ENCODE assay signal across 8 cellular contexts in genomic region chr7:96414931-96415292, GRCh38.
DNase-seq lines count a peak whose midpoint lies in the region; ATAC-seq lines count a peak whose summit lies in the region.

No MANE protein-coding gene starts in this region.

- peak; percentile 2 to 8 for DNase-seq in stimulated activated CD4-positive, alpha-beta T cell treated with anti-CD3 and anti-CD28 coated beads, Interleukin-12 subunit alpha, Interleukin-12 subunit beta, amount 100 ng/mL, for 24 hours (ENCODE audit: low read depth in 2 of 2)
- DNase-seq in stimulated activated CD4-positive, alpha-beta T cell treated with anti-CD3 and anti-CD28 coated beads, Interleukin-4, amount 100 ng/mL, for 4 hours, result no peak
- DNase-seq in NCI-H2227 (lab: John Stamatoyannopoulos, UW; ENCODE audit: unreplicated experiment) (peak; percentile 80), fibroblast of peridontal ligament (ENCODE audit: extremely low read depth) (peak; percentile 75), pons (ENCODE audit: low spot score) (peak; percentile 81)
- DNase-seq in activated CD4-positive, alpha-beta T cell treated with anti-CD3 and anti-CD28 coated beads, Interleukin-2, amount 10 ng/mL, durations not matched to agents 7 days and 5 days, result peak; percentile 69
- DNase-seq in effector CD8-positive, alpha-beta T cell (lab: John Stamatoyannopoulos, UW), result no peak

- POLR2A ChIA-PET in activated CD4-positive, alpha-beta T cell treated with anti-CD3 and anti-CD28 coated beads, Interleukin-2, amount 10 ng/mL, durations not matched to agents 7 days and 5 days (lab: Charles Lee), result no interaction called here

- peaks cover 16% of the 10 kb centered on the region for H3K27me3 Mint-ChIP-seq in activated CD4-positive, alpha-beta T cell treated with anti-CD3 and anti-CD28 coated beads, Interleukin-2, amount 10 ng/mL, durations not matched to agents 7 days and 5 days

- ATAC-seq in HG03025 (IDR thresholded peaks at IDR 0.05; ENCODE audit: low FRiP score, unreplicated experiment), result peak; percentile 66

- peaks cover 3% of the 10 kb centered on the region for H3K4me1 Mint-ChIP-seq in activated CD4-positive, alpha-beta T cell treated with anti-CD3 and anti-CD28 coated beads, Interleukin-2, amount 10 ng/mL, durations not matched to agents 7 days and 5 days

- CTCF ChIA-PET in activated CD4-positive, alpha-beta T cell treated with anti-CD3 and anti-CD28 coated beads, Interleukin-2, amount 10 ng/mL, durations not matched to agents 7 days and 5 days (lab: Charles Lee), result interaction anchor here (0.6 kb wide), 1 partner anchor 284 kb away, joined by 5 read pairs; no protein-coding TSS in a partner anchor

- no peaks in the 10 kb centered on the region for H3K9me3 Mint-ChIP-seq in activated CD4-positive, alpha-beta T cell treated with anti-CD3 and anti-CD28 coated beads, Interleukin-2, amount 10 ng/mL, durations not matched to agents 7 days and 5 days

- H3K36me3 Mint-ChIP-seq in activated CD4-positive, alpha-beta T cell treated with anti-CD3 and anti-CD28 coated beads, Interleukin-2, amount 10 ng/mL, durations not matched to agents 7 days and 5 days (ENCODE audit: low read depth), result no peaks in the 10 kb centered on the region

- H3K27ac Mint-ChIP-seq in activated CD4-positive, alpha-beta T cell treated with anti-CD3 and anti-CD28 coated beads, Interleukin-2, amount 10 ng/mL, durations not matched to agents 7 days and 5 days, result no peak overlapping the region

- H3K4me3 Mint-ChIP-seq in activated CD4-positive, alpha-beta T cell treated with anti-CD3 and anti-CD28 coated beads, Interleukin-2, amount 10 ng/mL, durations not matched to agents 7 days and 5 days, result no peak overlapping the region

Comparison
In these comparisons a context has a peak if more than half of its experiments do, and no peak if none do; other contexts are left out.
1. DNase-seq: peak in stimulated activated CD4-positive, alpha-beta T cell treated with anti-CD3 and anti-CD28 coated beads, Interleukin-12 subunit alpha, Interleukin-12 subunit beta, amount 100 ng/mL, for 24 hours (2 of 2), NCI-H2227 (single experiment), activated CD4-positive, alpha-beta T cell treated with anti-CD3 and anti-CD28 coated beads, Interleukin-2, amount 10 ng/mL, durations not matched to agents 7 days and 5 days (single experiment), fibroblast of peridontal ligament (single experiment) and pons (single experiment); none in stimulated activated CD4-positive, alpha-beta T cell treated with anti-CD3 and anti-CD28 coated beads, Interleukin-4, amount 100 ng/mL, for 4 hours (0 of 2) and effector CD8-positive, alpha-beta T cell (single experiment).